In genomic region chr7:79236352-79237028, GRCh38 we compare ENCODE assay signal across 19 cellular contexts.
"Had no signal": no experiment of that assay in that cellular context is flagged by ENCODE, and none has a peak within 500 bp of the region (broad histone marks: within the 10 kb centered on the region; RNA-seq: fewer than 3 reads in every experiment).

No MANE protein-coding gene starts in this region.

- H3K4me3 ChIP-seq: lung, right lobe of liver, smooth muscle cell, suprapubic skin had no signal

- H3K4me2 ChIP-seq: smooth muscle cell had no signal

- ATAC-seq: activated CD4-positive, alpha-beta T cell treated with anti-CD3 and anti-CD28 coated beads for 36 hours; activated CD8-positive, alpha-beta memory T cell treated with anti-CD3 and anti-CD28 coated beads, Interleukin-2, amount 10 ng/mL, durations not matched to agents 7 days and 5 days; esophagus mucosa; left colon; right lobe of liver had no signal

- H3K27me3 ChIP-seq: right lobe of liver, suprapubic skin had no signal

- FAIRE-seq: colon, islet of Langerhans had no signal

- H3K36me3 ChIP-seq: right lobe of liver, suprapubic skin, WERI-Rb-1 had no signal

- H3K27ac ChIP-seq: right lobe of liver, suprapubic skin, WERI-Rb-1 had no signal

- H3K4me1 ChIP-seq: right lobe of liver, suprapubic skin had no signal

- H3K27me3 Mint-ChIP-seq: activated CD4-positive, alpha-beta memory T cell treated with anti-CD3 and anti-CD28 coated beads for 36 hours; activated CD4-positive, alpha-beta T cell treated with anti-CD3 and anti-CD28 coated beads for 36 hours; activated CD8-positive, alpha-beta memory T cell treated with anti-CD3 and anti-CD28 coated beads, Interleukin-2, amount 10 ng/mL, durations not matched to agents 7 days and 5 days; activated naive CD4-positive, alpha-beta T cell treated with anti-CD3 and anti-CD28 coated beads, Interleukin-2, amount 50 U/mL, for 24 hours; stimulated activated naive CD8-positive, alpha-beta T cell treated with anti-CD3 and anti-CD28 coated beads, Interleukin-15, Interleukin-2, amounts not matched to agents 100 ng/mL and 50 ng/mL, for 24 hours had no signal

- DNase-seq: activated CD4-positive, alpha-beta memory T cell treated with anti-CD3 and anti-CD28 coated beads for 36 hours; activated CD4-positive, alpha-beta T cell treated with anti-CD3 and anti-CD28 coated beads for 36 hours; activated CD8-positive, alpha-beta memory T cell treated with anti-CD3 and anti-CD28 coated beads, Interleukin-2, amount 10 ng/mL, durations not matched to agents 7 days and 5 days; activated effector memory CD4-positive, alpha-beta T cell treated with Interleukin-2 at 50 U/mL for 16 hours; activated T-cell treated with anti-CD3 and anti-CD28 coated beads, Interleukin-2, amount 50 U/mL, for 1 hour; caudate nucleus; left colon; midbrain; right lobe of liver; trophoblast cell; WERI-Rb-1 had no signal

- H3K9me3 ChIP-seq: right lobe of liver, suprapubic skin had no signal

- H3K36me3 Mint-ChIP-seq: activated CD4-positive, alpha-beta memory T cell treated with anti-CD3 and anti-CD28 coated beads for 36 hours; activated CD8-positive, alpha-beta memory T cell treated with anti-CD3 and anti-CD28 coated beads, Interleukin-2, amount 10 ng/mL, durations not matched to agents 7 days and 5 days; activated naive CD4-positive, alpha-beta T cell treated with anti-CD3 and anti-CD28 coated beads, Interleukin-2, amount 50 U/mL, for 24 hours had no signal

- H3K27ac Mint-ChIP-seq: activated CD4-positive, alpha-beta memory T cell treated with anti-CD3 and anti-CD28 coated beads for 36 hours; activated CD4-positive, alpha-beta T cell treated with anti-CD3 and anti-CD28 coated beads for 36 hours; activated CD8-positive, alpha-beta memory T cell treated with anti-CD3 and anti-CD28 coated beads, Interleukin-2, amount 10 ng/mL, durations not matched to agents 7 days and 5 days; activated naive CD4-positive, alpha-beta T cell treated with anti-CD3 and anti-CD28 coated beads, Interleukin-2, amount 50 U/mL, for 24 hours; stimulated activated naive CD8-positive, alpha-beta T cell treated with anti-CD3 and anti-CD28 coated beads, Interleukin-15, Interleukin-2, amounts not matched to agents 100 ng/mL and 50 ng/mL, for 24 hours had no signal

- H3K4me1 Mint-ChIP-seq: activated CD4-positive, alpha-beta T cell treated with anti-CD3 and anti-CD28 coated beads for 36 hours; activated CD8-positive, alpha-beta memory T cell treated with anti-CD3 and anti-CD28 coated beads, Interleukin-2, amount 10 ng/mL, durations not matched to agents 7 days and 5 days; activated naive CD4-positive, alpha-beta T cell treated with anti-CD3 and anti-CD28 coated beads, Interleukin-2, amount 50 U/mL, for 24 hours had no signal

- H3K4me3 Mint-ChIP-seq: activated CD4-positive, alpha-beta memory T cell treated with anti-CD3 and anti-CD28 coated beads for 36 hours; activated CD4-positive, alpha-beta T cell treated with anti-CD3 and anti-CD28 coated beads for 36 hours; activated CD8-positive, alpha-beta memory T cell treated with anti-CD3 and anti-CD28 coated beads, Interleukin-2, amount 10 ng/mL, durations not matched to agents 7 days and 5 days; activated naive CD4-positive, alpha-beta T cell treated with anti-CD3 and anti-CD28 coated beads, Interleukin-2, amount 50 U/mL, for 24 hours; stimulated activated naive CD8-positive, alpha-beta T cell treated with anti-CD3 and anti-CD28 coated beads, Interleukin-15, Interleukin-2, amounts not matched to agents 100 ng/mL and 50 ng/mL, for 24 hours had no signal
